In genomic region chr7:90209776-90210175, GRCh38 we compare ENCODE assay signal across 27 cellular contexts. TPM values are rescaled to one million over a fixed set of nuclear protein-coding genes. Genes with fewer than 3 reads are reported as not detected.
DNase-seq lines count a peak whose midpoint lies in the region; ATAC-seq, FAIRE-seq and TF ChIP-seq lines count a peak whose summit lies in the region.
"Had no signal": no experiment of that assay in that cellular context is flagged by ENCODE, and none has a peak within 500 bp of the region (broad histone marks: within the 10 kb centered on the region; RNA-seq: fewer than 3 reads in every experiment).

No MANE protein-coding gene starts in this region.

- DNase-seq in A549 (ENCODE audit: low read depth in 1 of 2, low spot score in 1 of 2) (no peak), HCEC 1CT (peak; percentile 55), bronchial epithelial cell (ENCODE audit: low read depth) (peak; percentile 35), iris pigment epithelial cell (ENCODE audit: low read depth) (peak; percentile 15), D341Med (ENCODE audit: low spot score) (no peak), osteocyte (ENCODE audit: extremely low spot score, unreplicated experiment) (no peak)
- DNase-seq in activated CD4-positive, alpha-beta T cell treated with anti-CD3 and anti-CD28 coated beads, Interleukin-2, amount 10 ng/mL, durations not matched to agents 24 days and 14 days = no peak
- DNase-seq: activated CD4-positive, alpha-beta T cell treated with anti-CD3 and anti-CD28 coated beads, Interleukin-2, amount 50 U/mL, for 48 hours; activated naive CD4-positive, alpha-beta T cell treated with anti-CD3 and anti-CD28 coated beads, Interleukin-2, amount 50 U/mL, for 16 hours; amygdala; colonic mucosa; effector memory CD4-positive, alpha-beta T cell; GOT3; left ventricle myocardium superior; NCI-H1105; NCI-H187 treated with DMSO at 0.1 percent for 48 hours; NCI-H524 treated with DMSO at 0.1 percent for 48 hours; pancreas; Peyer's patch; small intestine; T-helper 1 cell had no signal

- WGBS in A549 (ENCODE audit: missing lambda C conversion rate) = 93% methylated on average over 1 of the region's 1 CpG

- TF ChIP-seq RAD21 in A549 (conservative IDR thresholded peaks at IDR 0.05 in 1 of 2, IDR thresholded peaks at IDR 0.05 in 1 of 2) = no peak

- peaks cover 25% of the 10 kb centered on the region for H3K27me3 Mint-ChIP-seq in activated CD4-positive, alpha-beta T cell treated with anti-CD3 and anti-CD28 coated beads, Interleukin-2, amount 10 ng/mL, durations not matched to agents 24 days and 14 days
- H3K27me3 Mint-ChIP-seq in osteocyte (ENCODE audit: unreplicated experiment) = peaks cover 26% of the 10 kb centered on the region

- no peaks in the 10 kb centered on the region for H3K36me3 ChIP-seq in bronchial epithelial cell (ENCODE audit: control insufficient read depth, insufficient read depth, low read length)
- H3K36me3 ChIP-seq: BLaER1 treated with 17β-estradiol and CSF1 and Interleukin-3, amounts not matched to agents 10 nM and 100 nM; colonic mucosa; pancreas; Peyer's patch had no signal

- peaks cover 4% of the 10 kb centered on the region for H3K4me1 Mint-ChIP-seq in activated CD4-positive, alpha-beta T cell treated with anti-CD3 and anti-CD28 coated beads, Interleukin-2, amount 10 ng/mL, durations not matched to agents 24 days and 14 days
- H3K4me1 Mint-ChIP-seq in osteocyte (ENCODE audit: unreplicated experiment) = peaks cover 13% of the 10 kb centered on the region

- peaks cover 13% of the 10 kb centered on the region; the same call in 1 of the 3 replicates for H3K4me1 ChIP-seq in A549
- H3K4me1 ChIP-seq: BLaER1 treated with 17β-estradiol and CSF1 and Interleukin-3, amounts not matched to agents 10 nM and 100 nM; colonic mucosa; Peyer's patch had no signal

- H3K36me3 Mint-ChIP-seq in activated CD4-positive, alpha-beta T cell treated with anti-CD3 and anti-CD28 coated beads, Interleukin-2, amount 10 ng/mL, durations not matched to agents 24 days and 14 days (ENCODE audit: low read depth) = no peaks in the 10 kb centered on the region
- H3K36me3 Mint-ChIP-seq in osteocyte (ENCODE audit: unreplicated experiment) = no peaks in the 10 kb centered on the region

- TF ChIP-seq EP300 in A549 (IDR thresholded peaks at IDR 0.05) = no peak

- H3K9me3 Mint-ChIP-seq in activated CD4-positive, alpha-beta T cell treated with anti-CD3 and anti-CD28 coated beads, Interleukin-2, amount 10 ng/mL, durations not matched to agents 24 days and 14 days = no peaks in the 10 kb centered on the region
- H3K9me3 Mint-ChIP-seq in osteocyte (ENCODE audit: unreplicated experiment) = no peaks in the 10 kb centered on the region
- H3K9me3 Mint-ChIP-seq: activated T-helper 1 cell treated with anti-CD3 and anti-CD28 coated beads, Interleukin-12 subunit alpha, Interleukin-12 subunit beta, Interleukin-2, Interleukin-4 antibody, amounts not matched to agents 30 ng/mL and 10 ng/mL and 1 ng/mL, durations not matched to agents 14 hours and 24 hours and 36 hours; stimulated activated naive CD8-positive, alpha-beta T cell treated with anti-CD3 and anti-CD28 coated beads, Interleukin-15, Interleukin-2, amounts not matched to agents 100 ng/mL and 50 ng/mL, for 24 hours had no signal

- no peak for TF ChIP-seq CTCF in A549 (IDR thresholded peaks at IDR 0.05)
- no peak for TF ChIP-seq CTCF in bronchial epithelial cell (IDR thresholded peaks at IDR 0.05; ENCODE audit: insufficient read depth, low read length, severe bottlenecking)
- TF ChIP-seq CTCF in osteocyte (IDR thresholded peaks at IDR 0.05) = no peak

- no peak for TF ChIP-seq POLR2A in A549 (IDR thresholded peaks at IDR 0.05; ENCODE audit: low read length)

- ATAC-seq in A549 (no peak), GM19395 (IDR thresholded peaks at IDR 0.05; ENCODE audit: unreplicated experiment) (no peak)
- ATAC-seq: esophagus mucosa, left ventricle myocardium superior, pancreas had no signal

- FAIRE-seq in A549 (lab: Jason Lieb, UNC) (peak; percentile 77), bronchial epithelial cell (lab: Jason Lieb, UNC) (no peak)
- FAIRE-seq: GM12892, pancreas, small intestine had no signal

- POLR2A ChIA-PET in A549 (lab: Yijun Ruan, JAX) = no interaction called here

- no peaks in the 10 kb centered on the region for H3K27me3 ChIP-seq in bronchial epithelial cell (ENCODE audit: control insufficient read depth, insufficient read depth, low read length)
- H3K27me3 ChIP-seq: BLaER1 treated with 17β-estradiol and CSF1 and Interleukin-3, amounts not matched to agents 10 nM and 100 nM; colonic mucosa; pancreas; Peyer's patch had no signal

- H3K27ac ChIP-seq in A549 = no peak overlapping the region
- H3K27ac ChIP-seq: BLaER1 treated with 17β-estradiol and CSF1 and Interleukin-3, amounts not matched to agents 10 nM and 100 nM; colonic mucosa; pancreas had no signal

- H3K4me3 ChIP-seq in A549 = no peak overlapping the region
- no peak overlapping the region for H3K4me3 ChIP-seq in bronchial epithelial cell (ENCODE audit: low read depth, low read length)
- H3K4me3 ChIP-seq: BLaER1 treated with 17β-estradiol and CSF1 and Interleukin-3, amounts not matched to agents 10 nM and 100 nM; colonic mucosa; pancreas; Peyer's patch had no signal

- CTCF ChIA-PET in A549 (lab: Yijun Ruan, JAX) = interaction anchor here (1.1 to 3.3 kb wide), 6 partner anchors 10 to 89 kb away, joined by 3 to 38 read pairs (median 15); partner anchors contain the start of genes CFAP69 and STEAP1

- intact Hi-C loops in activated CD4-positive, alpha-beta T cell treated with anti-CD3 and anti-CD28 coated beads, Interleukin-2, amount 10 ng/mL, durations not matched to agents 24 days and 14 days (cut with micrococcal nuclease) = loop anchor here (5.0 kb wide), 1 partner anchor 37 kb away; no protein-coding TSS in a partner anchor

- H3K4me2 ChIP-seq in A549 = no peak overlapping the region
- H3K4me2 ChIP-seq: BLaER1 treated with 17β-estradiol and CSF1 and Interleukin-3, amounts not matched to agents 10 nM and 100 nM had no signal

- H3K27ac Mint-ChIP-seq in activated CD4-positive, alpha-beta T cell treated with anti-CD3 and anti-CD28 coated beads, Interleukin-2, amount 10 ng/mL, durations not matched to agents 24 days and 14 days = no peak overlapping the region
- H3K27ac Mint-ChIP-seq in osteocyte (ENCODE audit: unreplicated experiment) = no peak overlapping the region
- H3K27ac Mint-ChIP-seq: activated T-helper 1 cell treated with anti-CD3 and anti-CD28 coated beads, Interleukin-12 subunit alpha, Interleukin-12 subunit beta, Interleukin-2, Interleukin-4 antibody, amounts not matched to agents 30 ng/mL and 10 ng/mL and 1 ng/mL, durations not matched to agents 14 hours and 24 hours and 36 hours; stimulated activated naive CD8-positive, alpha-beta T cell treated with anti-CD3 and anti-CD28 coated beads, Interleukin-15, Interleukin-2, amounts not matched to agents 100 ng/mL and 50 ng/mL, for 24 hours had no signal

- no peak overlapping the region for H3K4me3 Mint-ChIP-seq in activated CD4-positive, alpha-beta T cell treated with anti-CD3 and anti-CD28 coated beads, Interleukin-2, amount 10 ng/mL, durations not matched to agents 24 days and 14 days
- H3K4me3 Mint-ChIP-seq in osteocyte (ENCODE audit: unreplicated experiment) = no peak overlapping the region
- H3K4me3 Mint-ChIP-seq: activated T-helper 1 cell treated with anti-CD3 and anti-CD28 coated beads, Interleukin-12 subunit alpha, Interleukin-12 subunit beta, Interleukin-2, Interleukin-4 antibody, amounts not matched to agents 30 ng/mL and 10 ng/mL and 1 ng/mL, durations not matched to agents 14 hours and 24 hours and 36 hours; stimulated activated naive CD8-positive, alpha-beta T cell treated with anti-CD3 and anti-CD28 coated beads, Interleukin-15, Interleukin-2, amounts not matched to agents 100 ng/mL and 50 ng/mL, for 24 hours had no signal

- no peaks in the 10 kb centered on the region for H3K9me3 ChIP-seq in A549
- H3K9me3 ChIP-seq: colonic mucosa, pancreas, Peyer's patch had no signal

TF ChIP-seq in A549, 52 proteins besides CTCF, POLR2A, EP300 and RAD21:
- TF ChIP-seq JUN (IDR thresholded peaks at IDR 0.05) = no peak
TF ChIP-seq in A549: peak in this region for 0.

RNA-seq across cellular contexts. Expression of gene STEAP2, which starts 1.8 kb away (rescaled TPM):
- 49.2 and 51.9 TPM in 2 replicates for polyA plus RNA-seq in A549 (2011; rRNA removed)
- polyA plus RNA-seq in A549 (2012; cell fraction: cytosol; rRNA removed) = 2.6 and 3.0 TPM in 2 replicates
- polyA plus RNA-seq in A549 (2012; cell fraction: nucleus; rRNA removed) = 3.4 and 4.9 TPM in 2 replicates
- 5.1 to 6.4 TPM (median 6.0 TPM) in 3 replicates for polyA plus RNA-seq in A549 (2017; fragmentation: RNase III; extraction: RNeasy Plus Mini Kit Qiagen cat#74134 plus additional on column Dnase treatment)
- 23.6 and 23.8 TPM in 2 replicates for polyA minus RNA-seq in A549 (2011; rRNA and poly(A)+ RNA removed)
- total RNA-seq in bronchial epithelial cell = 3.9 and 4.5 TPM in 2 replicates
- 0.02 TPM in 1 of 2 replicates, not detected in the other for total RNA-seq in activated CD4-positive, alpha-beta T cell treated with anti-CD3 and anti-CD28 coated beads, Interleukin-2, amount 10 ng/mL, durations not matched to agents 24 days and 14 days
- not detected in 2 replicates for total RNA-seq in osteocyte
- total RNA-seq: activated T-helper 1 cell treated with anti-CD3 and anti-CD28 coated beads, Interleukin-12 subunit alpha, Interleukin-12 subunit beta, Interleukin-2, Interleukin-4 antibody, amounts not matched to agents 30 ng/mL and 10 ng/mL and 1 ng/mL, durations not matched to agents 14 hours and 24 hours and 36 hours had no signal

RNA-seq across cellular contexts. Expression of gene CFAP69, which starts 35.2 kb away (rescaled TPM):
- polyA plus RNA-seq in A549 (2011; rRNA removed) (5.2 and 6.1 TPM in 2 replicates), A549 (2017; fragmentation: RNase III; extraction: RNeasy Plus Mini Kit Qiagen cat#74134 plus additional on column Dnase treatment) (1.6 to 1.9 TPM (median 1.6 TPM) in 3 replicates)
- polyA plus RNA-seq in A549 (2012; cell fraction: cytosol; rRNA removed) = 0.89 and 0.92 TPM in 2 replicates
- polyA plus RNA-seq in A549 (2012; cell fraction: nucleus; rRNA removed) = 1.8 TPM in 2 replicates
- 2.2 and 5.1 TPM in 2 replicates for polyA minus RNA-seq in A549 (2011; rRNA and poly(A)+ RNA removed)
- total RNA-seq in bronchial epithelial cell (0.53 and 2.3 TPM in 2 replicates), osteocyte (0.86 and 1.1 TPM in 2 replicates)
- not detected in 2 replicates for total RNA-seq in activated CD4-positive, alpha-beta T cell treated with anti-CD3 and anti-CD28 coated beads, Interleukin-2, amount 10 ng/mL, durations not matched to agents 24 days and 14 days
- total RNA-seq: activated T-helper 1 cell treated with anti-CD3 and anti-CD28 coated beads, Interleukin-12 subunit alpha, Interleukin-12 subunit beta, Interleukin-2, Interleukin-4 antibody, amounts not matched to agents 30 ng/mL and 10 ng/mL and 1 ng/mL, durations not matched to agents 14 hours and 24 hours and 36 hours had no signal

RNA-seq across cellular contexts. Expression of gene STEAP1, which starts 55.5 kb away (rescaled TPM):
- polyA plus RNA-seq in A549 (2011; rRNA removed) (76.2 and 81.3 TPM in 2 replicates), A549 (2017; fragmentation: RNase III; extraction: RNeasy Plus Mini Kit Qiagen cat#74134 plus additional on column Dnase treatment) (15.7 to 21.0 TPM (median 20.3 TPM) in 3 replicates)
- 7.8 and 10.3 TPM in 2 replicates for polyA plus RNA-seq in A549 (2012; cell fraction: cytosol; rRNA removed)
- 3.8 and 5.7 TPM in 2 replicates for polyA plus RNA-seq in A549 (2012; cell fraction: nucleus; rRNA removed)
- polyA minus RNA-seq in A549 (2011; rRNA and poly(A)+ RNA removed) = 8.3 and 9.6 TPM in 2 replicates
- total RNA-seq in bronchial epithelial cell (10.0 and 12.7 TPM in 2 replicates), osteocyte (not detected in 2 replicates)
- total RNA-seq in activated CD4-positive, alpha-beta T cell treated with anti-CD3 and anti-CD28 coated beads, Interleukin-2, amount 10 ng/mL, durations not matched to agents 24 days and 14 days = 1.1 and 1.4 TPM in 2 replicates

Comparison
In these comparisons a context has a peak if more than half of its experiments do, and no peak if none do; other contexts are left out.
1. DNase-seq: peak in HCEC 1CT (single experiment), bronchial epithelial cell (single experiment) and iris pigment epithelial cell (single experiment); none in A549 (0 of 2), D341Med (single experiment), activated CD4-positive, alpha-beta T cell treated with anti-CD3 and anti-CD28 coated beads, Interleukin-2, amount 10 ng/mL, durations not matched to agents 24 days and 14 days (single experiment) and osteocyte (single experiment).